1 cellular context compared by ENCODE assay signal in genomic region chr1:223531742-223532341, GRCh38.
TF ChIP-seq lines count a peak whose summit lies in the region.

No MANE protein-coding gene starts in this region.

TF ChIP-seq in K562, 482 proteins besides CTCF, POLR2A, EP300 and RAD21 (continued from another document):
- TF ChIP-seq ARID3B (CRISPR knock-in tag; IDR thresholded peaks at IDR 0.05; ENCODE audit: borderline replicate concordance), result 0 out of 2 replicates have a peak, but pooled peaks have one; percentile 37
- no peak for TF ChIP-seq FOXK2 (conservative IDR thresholded peaks at IDR 0.05 in 1 of 2, IDR thresholded peaks at IDR 0.05 in 1 of 2; ENCODE audit: low read depth in 2 of 2)
- no peak for TF ChIP-seq ELK3 (CRISPR knock-in tag; IDR thresholded peaks at IDR 0.05)
- TF ChIP-seq EP400 (IDR thresholded peaks at IDR 0.05), result no peak
- TF ChIP-seq ZNF668 (CRISPR knock-in tag; IDR thresholded peaks at IDR 0.05), result no peak
- no peak for TF ChIP-seq BRD4 (IDR thresholded peaks at IDR 0.05)
- TF ChIP-seq DLX4 (CRISPR knock-in tag; IDR thresholded peaks at IDR 0.05), result no peak
- no peak for TF ChIP-seq ARID3A (IDR thresholded peaks at IDR 0.05; ENCODE audit: borderline replicate concordance, low read depth, low read length)
- no peak for TF ChIP-seq HNRNPLL (IDR thresholded peaks at IDR 0.05; ENCODE audit: low read depth, low read length, poor library complexity, severe bottlenecking)
- TF ChIP-seq NRF1 (conservative IDR thresholded peaks at IDR 0.05 in 1 of 2, IDR thresholded peaks at IDR 0.05 in 1 of 2), result no peak
- TF ChIP-seq ZNF316 (IDR thresholded peaks at IDR 0.05), result no peak
- TF ChIP-seq TRIM28 (IDR thresholded peaks at IDR 0.05), result no peak
- TF ChIP-seq ZNF449 (CRISPR knock-in tag; IDR thresholded peaks at IDR 0.05), result no peak
- 0 out of 4 replicates have a peak, but pooled peaks of 1 of the 2 experiments have one; percentile 25 for TF ChIP-seq MLX (CRISPR knock-in tag; conservative IDR thresholded peaks at IDR 0.05)
- no peak for TF ChIP-seq SMAD4 (CRISPR knock-in tag; conservative IDR thresholded peaks at IDR 0.05)
- no peak for TF ChIP-seq CCNT2 (IDR thresholded peaks at IDR 0.05; ENCODE audit: borderline replicate concordance, extremely low read depth, insufficient read length, low read depth, low read length)
- TF ChIP-seq SMAD3 (CRISPR knock-in tag; conservative IDR thresholded peaks at IDR 0.05), result no peak
- TF ChIP-seq CXXC5 (CRISPR knock-in tag; IDR thresholded peaks at IDR 0.05), result no peak
- no peak for TF ChIP-seq FOXJ2 (tag; IDR thresholded peaks at IDR 0.05)
- TF ChIP-seq ZNF280A (IDR thresholded peaks at IDR 0.05; ENCODE audit: low read depth, partially characterized antibody), result no peak
- TF ChIP-seq TCF7 (IDR thresholded peaks at IDR 0.05; ENCODE audit: borderline replicate concordance), result no peak
- no peak for TF ChIP-seq ELF1 (tag; IDR thresholded peaks at IDR 0.05)
- TF ChIP-seq TEAD1 (CRISPR knock-in tag; IDR thresholded peaks at IDR 0.05), result peak in 1 of 2 experiments; percentile 62; a peak in 1 of 4 replicates
- TF ChIP-seq TCF7L2 (IDR thresholded peaks at IDR 0.05; ENCODE audit: low read depth, low read length), result no peak
- TF ChIP-seq PATZ1 (CRISPR knock-in tag; IDR thresholded peaks at IDR 0.05; ENCODE audit: borderline replicate concordance), result no peak
- no peak for TF ChIP-seq SMAD1 (IDR thresholded peaks at IDR 0.05; ENCODE audit: low read depth, low read length, partially characterized antibody)
- TF ChIP-seq MCM3 (IDR thresholded peaks at IDR 0.05), result no peak
- no peak for TF ChIP-seq CBFA2T3 (IDR thresholded peaks at IDR 0.05)
- no peak for TF ChIP-seq SLC30A9 (CRISPR knock-in tag; IDR thresholded peaks at IDR 0.05)
- TF ChIP-seq SMC3 (conservative IDR thresholded peaks at IDR 0.05; ENCODE audit: insufficient read depth, low read depth, low read length), result peak; percentile 55
- TF ChIP-seq IRF2 (CRISPR knock-in tag; IDR thresholded peaks at IDR 0.05), result no peak
- peak; percentile 50; the same call in 1 of the 2 replicates for TF ChIP-seq DEAF1 (CRISPR knock-in tag; IDR thresholded peaks at IDR 0.05)
- no peak for TF ChIP-seq LCOR (CRISPR knock-in tag; IDR thresholded peaks at IDR 0.05)
- TF ChIP-seq RBM34 (IDR thresholded peaks at IDR 0.05; ENCODE audit: borderline replicate concordance, insufficient read depth, low read length), result no peak
- TF ChIP-seq L3MBTL2 (IDR thresholded peaks at IDR 0.05), result 0 out of 2 replicates have a peak, but pooled peaks have one; percentile 36
- TF ChIP-seq PML (IDR thresholded peaks at IDR 0.05; ENCODE audit: low read length), result no peak
